Comparison of ENCODE assay signal across 8 cellular contexts in genomic region chr1:37515185-37516034, GRCh38. TPM values are rescaled to one million over a fixed set of nuclear protein-coding genes. Genes with fewer than 3 reads are reported as not detected.
DNase-seq lines count a peak whose midpoint lies in the region; ATAC-seq and TF ChIP-seq lines count a peak whose summit lies in the region.

No MANE protein-coding gene starts in this region.

- H3K4me1 ChIP-seq in HUES48 (ENCODE audit: control insufficient read depth, insufficient read depth, low read length): peaks cover 15% of the 10 kb centered on the region; the same call in 1 of the 2 replicates
- H3K4me1 ChIP-seq in mononuclear cell (ENCODE audit: insufficient read depth, low read length): peaks cover 23% of the 10 kb centered on the region

- H3K27me3 ChIP-seq in HUES48 (ENCODE audit: control insufficient read depth, insufficient read depth, low read length): no peaks in the 10 kb centered on the region; the same call in none of the 2 replicates
- no peaks in the 10 kb centered on the region for H3K27me3 ChIP-seq in brain microvascular endothelial cell (replicated peaks)
- no peaks in the 10 kb centered on the region for H3K27me3 ChIP-seq in mononuclear cell (ENCODE audit: insufficient read depth, low read length)

- DNase-seq in brain microvascular endothelial cell (no peak), T-helper 9 cell (no peak), middle frontal gyrus (ENCODE audit: extremely low spot score, low spot score) (no peak)

- peak overlapping the region; percentile 58 for H3K9ac ChIP-seq in HUES48 (ENCODE audit: low read depth, low read length)

- ATAC-seq in HG02759 (IDR thresholded peaks at IDR 0.05; ENCODE audit: unreplicated experiment): no peak
- ATAC-seq in GM21528 (IDR thresholded peaks at IDR 0.05; ENCODE audit: low FRiP score, unreplicated experiment): no peak

- H3K27ac ChIP-seq in 22Rv1 (peak overlapping the region; percentile 64), HUES48 (ENCODE audit: low read depth, low read length) (peak overlapping the region; percentile 70), brain microvascular endothelial cell (peak overlapping the region; percentile 66)

- peak overlapping the region; percentile 73 for H3K4me3 ChIP-seq in HUES48 (ENCODE audit: low read depth, low read length)
- peak overlapping the region; percentile 64 for H3K4me3 ChIP-seq in brain microvascular endothelial cell (ENCODE audit: low read depth, low read length)
- peak overlapping the region; percentile 74 for H3K4me3 ChIP-seq in mononuclear cell (ENCODE audit: low read length)

- H3K9me3 ChIP-seq in HUES48 (ENCODE audit: control insufficient read depth, insufficient read depth, low read length): no peaks in the 10 kb centered on the region
- H3K9me3 ChIP-seq in mononuclear cell (ENCODE audit: low read depth, low read length): no peaks in the 10 kb centered on the region

- in situ Hi-C loops in brain microvascular endothelial cell (cut with HindIII; ENCODE audit: low pct_ligation_motif_present, low sequenced_read_pairs): no loop called here

- peaks cover 24% of the 10 kb centered on the region for H3K36me3 ChIP-seq in HUES48 (ENCODE audit: control insufficient read depth, insufficient read depth, low read length)
- peaks cover 16% of the 10 kb centered on the region for H3K36me3 ChIP-seq in brain microvascular endothelial cell (replicated peaks)

- TF ChIP-seq CTCF in 22Rv1 (IDR thresholded peaks at IDR 0.05) (no peak), brain microvascular endothelial cell (IDR thresholded peaks at IDR 0.05; ENCODE audit: low read depth, low read length, missing control alignments) (no peak)

RNA-seq across cellular contexts. Expression of gene MEAF6, which starts 0.8 kb away (rescaled TPM):
- total RNA-seq in mononuclear cell: 65.3 TPM

RNA-seq across cellular contexts. Expression of gene SNIP1, which starts 38.7 kb away (rescaled TPM):
- 32.7 TPM for total RNA-seq in mononuclear cell

RNA-seq across cellular contexts. Expression of gene ZC3H12A, which starts 41.0 kb away (rescaled TPM):
- 160 TPM for total RNA-seq in mononuclear cell

RNA-seq across cellular contexts. Expression of gene DNALI1, which starts 41.3 kb away (rescaled TPM):
- 0.21 TPM for total RNA-seq in mononuclear cell
